15 cellular contexts compared by ENCODE assay signal in the genomic region with DNA sequence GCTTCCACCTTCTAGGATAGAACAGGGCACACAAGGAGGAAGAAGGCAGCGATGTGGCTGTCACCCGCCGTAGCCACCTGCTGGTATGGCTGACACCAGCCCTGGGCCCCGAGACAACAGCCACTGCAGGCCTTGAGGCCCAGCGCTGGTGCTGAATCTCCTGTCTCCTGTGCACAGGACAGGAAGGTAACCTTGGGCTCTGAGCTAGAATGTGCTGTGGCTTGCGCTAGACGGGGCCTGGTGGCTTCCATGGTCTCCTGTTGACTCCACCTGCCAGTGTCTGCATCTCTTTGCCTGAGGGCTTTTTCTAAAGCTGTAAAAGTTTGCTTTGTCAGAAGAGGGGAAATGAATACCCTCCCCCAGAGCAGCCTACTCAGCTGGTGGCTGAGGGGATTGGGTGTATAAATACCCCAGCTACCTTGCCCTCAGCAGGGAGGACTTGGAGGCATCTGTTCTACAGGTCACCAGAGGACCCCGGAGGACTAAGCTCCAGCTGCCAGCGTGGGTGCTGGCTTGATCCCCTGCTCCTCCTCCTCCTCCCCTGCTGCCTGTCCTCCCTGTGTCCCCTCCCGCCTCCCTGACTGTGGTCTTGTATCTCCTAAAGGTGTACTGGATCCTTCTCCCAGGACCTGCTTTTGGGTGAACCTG.
DNase-seq lines count a peak whose midpoint lies in the region; ATAC-seq and TF ChIP-seq lines count a peak whose summit lies in the region.
"Had no signal": no experiment of that assay in that cellular context is flagged by ENCODE, and none has a peak within 500 bp of the region (broad histone marks: within the 10 kb centered on the region; RNA-seq: fewer than 3 reads in every experiment).

No MANE protein-coding gene starts in this region.

- peak; percentile 59 for DNase-seq in NCI-H82 (lab: John Stamatoyannopoulos, UW)
- DNase-seq in NCI-H82 treated with DMSO at 0.1 percent for 48 hours (lab: John Stamatoyannopoulos, UW; ENCODE audit: unreplicated experiment) = no peak
- DNase-seq in NB4 (ENCODE audit: low read depth) = peak; percentile 42
- peak; percentile 32 for DNase-seq in activated CD8-positive, alpha-beta memory T cell treated with anti-CD3 and anti-CD28 coated beads, Interleukin-2, amount 50 U/mL, for 4 hours
- no peak for DNase-seq in natural killer cell treated with Interleukin-12 subunit alpha and Interleukin-12 subunit beta and Interleukin-15 and Interleukin-18, amount 100 ng/mL, for 72 hours (ENCODE audit: low spot score)
- DNase-seq in Caco-2 = no peak
- DNase-seq in pons (ENCODE audit: low spot score) = no peak
- DNase-seq in ovary = no peak
- DNase-seq: activated naive CD8-positive, alpha-beta T cell treated with anti-CD3 and anti-CD28 coated beads for 36 hours; HFFc6; IMR-90 had no signal

- H3K27me3 Mint-ChIP-seq in natural killer cell treated with Interleukin-12 subunit alpha and Interleukin-12 subunit beta and Interleukin-15 and Interleukin-18, amount 100 ng/mL, for 72 hours = peaks cover 24 to 45% of the 10 kb centered on the region in 2 donors
- H3K27me3 Mint-ChIP-seq in Caco-2 (ENCODE audit: insufficient read depth, unreplicated experiment) = no peaks in the 10 kb centered on the region
- H3K27me3 Mint-ChIP-seq: activated naive CD8-positive, alpha-beta T cell treated with anti-CD3 and anti-CD28 coated beads for 36 hours had no signal

- no peak overlapping the region for H3K4me3 Mint-ChIP-seq in natural killer cell treated with Interleukin-12 subunit alpha and Interleukin-12 subunit beta and Interleukin-15 and Interleukin-18, amount 100 ng/mL, for 72 hours
- no peak overlapping the region for H3K4me3 Mint-ChIP-seq in Caco-2 (ENCODE audit: unreplicated experiment)
- H3K4me3 Mint-ChIP-seq: activated naive CD8-positive, alpha-beta T cell treated with anti-CD3 and anti-CD28 coated beads for 36 hours; HFFc6 had no signal

- CTCF ChIA-PET in Caco-2 (lab: Charles Lee) = interaction anchor here (0.6 kb wide), 1 partner anchor 395 kb away, joined by 4 read pairs; no protein-coding TSS in a partner anchor

- no peak for TF ChIP-seq EP300 in ovary (IDR thresholded peaks at IDR 0.05)

- H3K27ac ChIP-seq in ovary = no peak overlapping the region
- H3K27ac ChIP-seq: colonic mucosa, RWPE1, VCaP had no signal

- TF ChIP-seq CTCF in NB4 (IDR thresholded peaks at IDR 0.05; ENCODE audit: low read depth, low read length) (no peak), Caco-2 (IDR thresholded peaks at IDR 0.05; ENCODE audit: insufficient read depth in 1 of 2, low read depth in 1 of 2, low read length in 1 of 2, severe bottlenecking in 1 of 2, unreplicated experiment in 1 of 2) (no peak), ovary (IDR thresholded peaks at IDR 0.05) (no peak)

- no peaks in the 10 kb centered on the region for H3K36me3 Mint-ChIP-seq in natural killer cell treated with Interleukin-12 subunit alpha and Interleukin-12 subunit beta and Interleukin-15 and Interleukin-18, amount 100 ng/mL, for 72 hours
- H3K36me3 Mint-ChIP-seq in Caco-2 (ENCODE audit: insufficient read depth, unreplicated experiment) = no peaks in the 10 kb centered on the region
- H3K36me3 Mint-ChIP-seq: activated naive CD8-positive, alpha-beta T cell treated with anti-CD3 and anti-CD28 coated beads for 36 hours; type B pancreatic cell had no signal

- intact Hi-C loops in Caco-2 (cut with micrococcal nuclease; ENCODE audit: unreplicated experiment) = no loop called here
- intact Hi-C loops in ovary (cut with DNase I) = no loop called here

- H3K9me3 ChIP-seq in Caco-2 = no peaks in the 10 kb centered on the region
- H3K9me3 ChIP-seq in ovary = no peaks in the 10 kb centered on the region
- H3K9me3 ChIP-seq: colonic mucosa had no signal

- peak; percentile 28 to 47 for ATAC-seq in natural killer cell treated with Interleukin-12 subunit alpha and Interleukin-12 subunit beta and Interleukin-15 and Interleukin-18, amount 100 ng/mL, for 72 hours

- no peak for TF ChIP-seq POLR2A in NB4 (IDR thresholded peaks at IDR 0.05; ENCODE audit: extremely low read depth, insufficient read length)
- no peak for TF ChIP-seq POLR2A in ovary (IDR thresholded peaks at IDR 0.05)

- no peak overlapping the region for H3K27ac Mint-ChIP-seq in natural killer cell treated with Interleukin-12 subunit alpha and Interleukin-12 subunit beta and Interleukin-15 and Interleukin-18, amount 100 ng/mL, for 72 hours
- no peak overlapping the region for H3K27ac Mint-ChIP-seq in Caco-2 (ENCODE audit: unreplicated experiment)
- H3K27ac Mint-ChIP-seq: activated naive CD8-positive, alpha-beta T cell treated with anti-CD3 and anti-CD28 coated beads for 36 hours; HFFc6; type B pancreatic cell had no signal

- no TSS peak for BruUV-seq in Caco-2 (replicated peaks; lab: Mats Ljungman, UMichigan)

- WGBS in ovary, 3 donors = 90 to 97% (median 94%) methylated on average over 9 to 10 of the region's 10 CpGs

- POLR2A ChIA-PET in Caco-2 (lab: Charles Lee) = no interaction called here

- no peaks in the 10 kb centered on the region for H3K4me1 ChIP-seq in Caco-2
- peaks cover 2% of the 10 kb centered on the region for H3K4me1 ChIP-seq in ovary (ENCODE audit: insufficient read depth)
- H3K4me1 ChIP-seq: colonic mucosa had no signal

- H3K4me1 Mint-ChIP-seq in natural killer cell treated with Interleukin-12 subunit alpha and Interleukin-12 subunit beta and Interleukin-15 and Interleukin-18, amount 100 ng/mL, for 72 hours (ENCODE audit: low read depth in 2 of 2) = peaks cover 12 to 17% of the 10 kb centered on the region in 2 donors
- H3K4me1 Mint-ChIP-seq in Caco-2 (ENCODE audit: low read depth, unreplicated experiment) = no peaks in the 10 kb centered on the region

- H3K36me3 ChIP-seq in Caco-2 (ENCODE audit: control insufficient read depth, insufficient read depth, low read length) (no peaks in the 10 kb centered on the region), ovary (no peaks in the 10 kb centered on the region)
- H3K36me3 ChIP-seq: colonic mucosa had no signal

- H3K27me3 ChIP-seq in Caco-2 (replicated peaks; ENCODE audit: control insufficient read depth, insufficient read depth, low read length) = no peaks in the 10 kb centered on the region
- no peaks in the 10 kb centered on the region for H3K27me3 ChIP-seq in ovary
- H3K27me3 ChIP-seq: colonic mucosa had no signal

- H3K9me3 Mint-ChIP-seq in natural killer cell treated with Interleukin-12 subunit alpha and Interleukin-12 subunit beta and Interleukin-15 and Interleukin-18, amount 100 ng/mL, for 72 hours = no peaks in the 10 kb centered on the region
- no peaks in the 10 kb centered on the region for H3K9me3 Mint-ChIP-seq in Caco-2 (ENCODE audit: unreplicated experiment)
- H3K9me3 Mint-ChIP-seq: activated naive CD8-positive, alpha-beta T cell treated with anti-CD3 and anti-CD28 coated beads for 36 hours; type B pancreatic cell had no signal

- no peak overlapping the region for H3K4me3 ChIP-seq in NB4 (ENCODE audit: low read depth, low read length)
- no peak overlapping the region for H3K4me3 ChIP-seq in Caco-2 (ENCODE audit: low read depth, low read length)
- no peak overlapping the region for H3K4me3 ChIP-seq in ovary
- H3K4me3 ChIP-seq: colonic mucosa had no signal

Comparison
In these comparisons a context has a peak if more than half of its experiments do, and no peak if none do; other contexts are left out.
1. DNase-seq: peak in NCI-H82 (single experiment), NB4 (single experiment) and activated CD8-positive, alpha-beta memory T cell treated with anti-CD3 and anti-CD28 coated beads, Interleukin-2, amount 50 U/mL, for 4 hours (single experiment); none in NCI-H82 treated with DMSO at 0.1 percent for 48 hours (single experiment), natural killer cell treated with Interleukin-12 subunit alpha and Interleukin-12 subunit beta and Interleukin-15 and Interleukin-18, amount 100 ng/mL, for 72 hours (single experiment), Caco-2 (0 of 2), pons (single experiment) and ovary (0 of 5).